1 cellular context compared by ENCODE assay signal in the genomic region with DNA sequence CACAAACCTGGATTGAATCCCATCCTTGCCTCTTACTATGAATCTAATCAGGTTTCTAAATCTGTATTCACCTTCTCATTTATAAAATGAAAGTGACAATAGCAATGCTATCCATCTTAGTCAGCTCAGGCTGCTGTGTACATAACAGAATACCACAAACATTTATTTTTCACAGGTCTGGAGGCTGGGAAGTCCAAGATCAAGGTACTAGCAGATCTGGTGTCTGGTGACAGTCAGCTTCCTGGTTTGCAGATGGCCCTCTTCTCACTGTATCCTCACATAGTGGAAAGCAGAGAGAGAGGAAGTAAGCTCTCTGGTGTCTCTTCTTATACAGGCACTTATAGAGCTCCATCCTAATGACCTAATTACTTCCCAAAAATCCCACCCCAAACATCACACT.
A peak's percentile ranks its signal among the peaks of the same experiment; 100 is the strongest.
TF ChIP-seq lines count a peak whose summit lies in the region.

No MANE protein-coding gene starts in this region.

TF ChIP-seq in HepG2, 621 proteins besides CTCF, POLR2A, EP300 and RAD21 (continued from another document):
- TF ChIP-seq ZNF318 (CRISPR knock-in tag; IDR thresholded peaks at IDR 0.05): no peak
- TF ChIP-seq ZNF335 (CRISPR knock-in tag; IDR thresholded peaks at IDR 0.05): no peak
- TF ChIP-seq SOX13 (IDR thresholded peaks at IDR 0.05): no peak
- peak in 1 of 2 experiments; percentile 31; a peak in 1 of 4 replicates for TF ChIP-seq SOX13 (CRISPR knock-in tag; conservative IDR thresholded peaks at IDR 0.05 in 1 of 2, IDR thresholded peaks at IDR 0.05 in 1 of 2)
- peak; percentile 88 for TF ChIP-seq TBX3 (IDR thresholded peaks at IDR 0.05; ENCODE audit: borderline replicate concordance)
- peak; percentile 11 for TF ChIP-seq TEAD3 (CRISPR knock-in tag; optimal IDR thresholded peaks at IDR 0.05; ENCODE audit: borderline replicate concordance)
- TF ChIP-seq TBL1XR1 (IDR thresholded peaks at IDR 0.05; ENCODE audit: borderline replicate concordance, low read length, partially characterized antibody): peak; percentile 32
- TF ChIP-seq ELF1 (CRISPR knock-in tag; IDR thresholded peaks at IDR 0.05): 0 out of 2 replicates have a peak, but pooled peaks have one; percentile 14
- TF ChIP-seq HOXD1 (CRISPR knock-in tag; IDR thresholded peaks at IDR 0.05): peak; percentile 95
- peak; percentile 26; the same call in 1 of the 2 replicates for TF ChIP-seq SAP130 (CRISPR knock-in tag; IDR thresholded peaks at IDR 0.05; ENCODE audit: low read depth)
- peak; percentile 17; the same call in 1 of the 2 replicates for TF ChIP-seq ZNF331 (CRISPR knock-in tag; IDR thresholded peaks at IDR 0.05)
- TF ChIP-seq, protein P1, sequence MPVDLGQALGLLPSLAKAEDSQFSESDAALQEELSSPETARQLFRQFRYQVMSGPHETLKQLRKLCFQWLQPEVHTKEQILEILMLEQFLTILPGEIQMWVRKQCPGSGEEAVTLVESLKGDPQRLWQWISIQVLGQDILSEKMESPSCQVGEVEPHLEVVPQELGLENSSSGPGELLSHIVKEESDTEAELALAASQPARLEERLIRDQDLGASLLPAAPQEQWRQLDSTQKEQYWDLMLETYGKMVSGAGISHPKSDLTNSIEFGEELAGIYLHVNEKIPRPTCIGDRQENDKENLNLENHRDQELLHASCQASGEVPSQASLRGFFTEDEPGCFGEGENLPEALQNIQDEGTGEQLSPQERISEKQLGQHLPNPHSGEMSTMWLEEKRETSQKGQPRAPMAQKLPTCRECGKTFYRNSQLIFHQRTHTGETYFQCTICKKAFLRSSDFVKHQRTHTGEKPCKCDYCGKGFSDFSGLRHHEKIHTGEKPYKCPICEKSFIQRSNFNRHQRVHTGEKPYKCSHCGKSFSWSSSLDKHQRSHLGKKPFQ (CRISPR knock-in tag; IDR thresholded peaks at IDR 0.05; ENCODE audit: insufficient replicate concordance): no peak
- TF ChIP-seq TBX2 (CRISPR knock-in tag; IDR thresholded peaks at IDR 0.05; ENCODE audit: borderline replicate concordance): peak; percentile 40; the same call in 1 of the 2 replicates
- no peak for TF ChIP-seq YEATS4 (CRISPR knock-in tag; IDR thresholded peaks at IDR 0.05; ENCODE audit: borderline replicate concordance)
- peak; percentile 11; the same call in 1 of the 2 replicates for TF ChIP-seq SOX5 (CRISPR knock-in tag; IDR thresholded peaks at IDR 0.05; ENCODE audit: borderline replicate concordance)
- TF ChIP-seq FOXA3 (CRISPR knock-in tag; IDR thresholded peaks at IDR 0.05): peak; percentile 44; the same call in 1 of the 2 replicates
- peak; percentile 61; the same call in 1 of the 2 replicates for TF ChIP-seq ELF3 (CRISPR knock-in tag; IDR thresholded peaks at IDR 0.05)
- no peak for TF ChIP-seq ZBTB7A (CRISPR knock-in tag; IDR thresholded peaks at IDR 0.05)
- TF ChIP-seq, protein P2, sequence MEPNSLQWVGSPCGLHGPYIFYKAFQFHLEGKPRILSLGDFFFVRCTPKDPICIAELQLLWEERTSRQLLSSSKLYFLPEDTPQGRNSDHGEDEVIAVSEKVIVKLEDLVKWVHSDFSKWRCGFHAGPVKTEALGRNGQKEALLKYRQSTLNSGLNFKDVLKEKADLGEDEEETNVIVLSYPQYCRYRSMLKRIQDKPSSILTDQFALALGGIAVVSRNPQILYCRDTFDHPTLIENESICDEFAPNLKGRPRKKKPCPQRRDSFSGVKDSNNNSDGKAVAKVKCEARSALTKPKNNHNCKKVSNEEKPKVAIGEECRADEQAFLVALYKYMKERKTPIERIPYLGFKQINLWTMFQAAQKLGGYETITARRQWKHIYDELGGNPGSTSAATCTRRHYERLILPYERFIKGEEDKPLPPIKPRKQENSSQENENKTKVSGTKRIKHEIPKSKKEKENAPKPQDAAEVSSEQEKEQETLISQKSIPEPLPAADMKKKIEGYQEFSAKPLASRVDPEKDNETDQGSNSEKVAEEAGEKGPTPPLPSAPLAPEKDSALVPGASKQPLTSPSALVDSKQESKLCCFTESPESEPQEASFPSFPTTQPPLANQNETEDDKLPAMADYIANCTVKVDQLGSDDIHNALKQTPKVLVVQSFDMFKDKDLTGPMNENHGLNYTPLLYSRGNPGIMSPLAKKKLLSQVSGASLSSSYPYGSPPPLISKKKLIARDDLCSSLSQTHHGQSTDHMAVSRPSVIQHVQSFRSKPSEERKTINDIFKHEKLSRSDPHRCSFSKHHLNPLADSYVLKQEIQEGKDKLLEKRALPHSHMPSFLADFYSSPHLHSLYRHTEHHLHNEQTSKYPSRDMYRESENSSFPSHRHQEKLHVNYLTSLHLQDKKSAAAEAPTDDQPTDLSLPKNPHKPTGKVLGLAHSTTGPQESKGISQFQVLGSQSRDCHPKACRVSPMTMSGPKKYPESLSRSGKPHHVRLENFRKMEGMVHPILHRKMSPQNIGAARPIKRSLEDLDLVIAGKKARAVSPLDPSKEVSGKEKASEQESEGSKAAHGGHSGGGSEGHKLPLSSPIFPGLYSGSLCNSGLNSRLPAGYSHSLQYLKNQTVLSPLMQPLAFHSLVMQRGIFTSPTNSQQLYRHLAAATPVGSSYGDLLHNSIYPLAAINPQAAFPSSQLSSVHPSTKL (CRISPR knock-in tag; IDR thresholded peaks at IDR 0.05): peak; percentile 31; the same call in 1 of the 2 replicates
- no peak for TF ChIP-seq GATA4 (IDR thresholded peaks at IDR 0.05; ENCODE audit: borderline replicate concordance, low read depth)
- peak; percentile 61 for TF ChIP-seq SKI (IDR thresholded peaks at IDR 0.05; ENCODE audit: partially characterized antibody)
- TF ChIP-seq HOXA5 (CRISPR knock-in tag; IDR thresholded peaks at IDR 0.05): peak; percentile 94
- TF ChIP-seq FOXA1 (IDR thresholded peaks at IDR 0.05): no peak
- TF ChIP-seq FOXA1 (CRISPR knock-in tag; IDR thresholded peaks at IDR 0.05): peak; percentile 67; the same call in 1 of the 2 replicates
- peak; percentile 100 for TF ChIP-seq ZNF564 (CRISPR knock-in tag; IDR thresholded peaks at IDR 0.05)
- 0 out of 2 replicates have a peak, but pooled peaks have one; percentile 11 for TF ChIP-seq BCL6 (CRISPR knock-in tag; IDR thresholded peaks at IDR 0.05)
